29 cellular contexts compared by ENCODE assay signal in genomic region chr6:43625393-43625992, GRCh38. TPM values are rescaled to one million over a fixed set of nuclear protein-coding genes. Genes with fewer than 3 reads are reported as not detected.
A peak's percentile ranks its signal among the peaks of the same experiment; 100 is the strongest.
DNase-seq lines count a peak whose midpoint lies in the region; ATAC-seq and TF ChIP-seq lines count a peak whose summit lies in the region.
"Had no signal": no experiment of that assay in that cellular context is flagged by ENCODE, and none has a peak within 500 bp of the region (broad histone marks: within the 10 kb centered on the region; RNA-seq: fewer than 3 reads in every experiment).

No MANE protein-coding gene starts in this region.

- WGBS in GM23248 (ENCODE audit: low coverage in 1 of 2, low lambda C conversion rate in 2 of 2, missing lambda C conversion rate in 2 of 2), 2 experiments, result 95 to 97% methylated on average over 16 of the region's 16 CpGs

- ATAC-seq in HG03469 (IDR thresholded peaks at IDR 0.05; ENCODE audit: unreplicated experiment) (no peak), HG02610 (IDR thresholded peaks at IDR 0.05; ENCODE audit: unreplicated experiment) (no peak)

- H3K27ac Mint-ChIP-seq in activated CD4-positive, alpha-beta memory T cell treated with anti-CD3 and anti-CD28 coated beads for 36 hours, result peak overlapping the region; percentile 80
- no peak overlapping the region for H3K27ac Mint-ChIP-seq in activated CD4-positive, alpha-beta memory T cell treated with anti-CD3 and anti-CD28 coated beads, Interleukin-2, amount 10 ng/mL, durations not matched to agents 7 days and 5 days
- H3K27ac Mint-ChIP-seq in chondrocyte (ENCODE audit: unreplicated experiment) (peak overlapping the region; percentile 100), osteocyte (ENCODE audit: unreplicated experiment) (peak overlapping the region; percentile 96)
- H3K27ac Mint-ChIP-seq: activated naive CD4-positive, alpha-beta T cell treated with anti-CD3 and anti-CD28 coated beads for 36 hours had no signal

- no peaks in the 10 kb centered on the region for H4K20me1 ChIP-seq in GM23248 (ENCODE audit: insufficient read depth)

- H3K9me3 ChIP-seq in GM23248 (ENCODE audit: low read depth), result no peaks in the 10 kb centered on the region
- H3K9me3 ChIP-seq: colonic mucosa, esophagus squamous epithelium, prostate gland, sigmoid colon, SJCRH30, thyroid gland had no signal

- no peaks in the 10 kb centered on the region for H3K27me3 Mint-ChIP-seq in activated CD4-positive, alpha-beta memory T cell treated with anti-CD3 and anti-CD28 coated beads for 36 hours
- H3K27me3 Mint-ChIP-seq in activated CD4-positive, alpha-beta memory T cell treated with anti-CD3 and anti-CD28 coated beads, Interleukin-2, amount 10 ng/mL, durations not matched to agents 7 days and 5 days, result no peaks in the 10 kb centered on the region
- H3K27me3 Mint-ChIP-seq in chondrocyte (ENCODE audit: low read depth), result no peaks in the 10 kb centered on the region
- no peaks in the 10 kb centered on the region for H3K27me3 Mint-ChIP-seq in osteocyte (ENCODE audit: unreplicated experiment)

- POLR2A ChIA-PET in activated CD4-positive, alpha-beta memory T cell treated with anti-CD3 and anti-CD28 coated beads for 36 hours (lab: Charles Lee), result no interaction called here
- POLR2A ChIA-PET in activated CD4-positive, alpha-beta memory T cell treated with anti-CD3 and anti-CD28 coated beads, Interleukin-2, amount 10 ng/mL, durations not matched to agents 7 days and 5 days (lab: Charles Lee), result no interaction called here

- H3K4me1 Mint-ChIP-seq in activated CD4-positive, alpha-beta memory T cell treated with anti-CD3 and anti-CD28 coated beads for 36 hours (ENCODE audit: low read depth), result peaks cover 27% of the 10 kb centered on the region
- H3K4me1 Mint-ChIP-seq in activated CD4-positive, alpha-beta memory T cell treated with anti-CD3 and anti-CD28 coated beads, Interleukin-2, amount 10 ng/mL, durations not matched to agents 7 days and 5 days, result peaks cover 38% of the 10 kb centered on the region
- H3K4me1 Mint-ChIP-seq in chondrocyte (ENCODE audit: low read depth) (peaks cover 44% of the 10 kb centered on the region), osteocyte (ENCODE audit: unreplicated experiment) (peaks cover 31% of the 10 kb centered on the region)

- peaks cover 53% of the 10 kb centered on the region for H3K36me3 Mint-ChIP-seq in activated CD4-positive, alpha-beta memory T cell treated with anti-CD3 and anti-CD28 coated beads for 36 hours
- peaks cover 74% of the 10 kb centered on the region for H3K36me3 Mint-ChIP-seq in activated CD4-positive, alpha-beta memory T cell treated with anti-CD3 and anti-CD28 coated beads, Interleukin-2, amount 10 ng/mL, durations not matched to agents 7 days and 5 days (ENCODE audit: low read depth)
- H3K36me3 Mint-ChIP-seq in chondrocyte (ENCODE audit: low read depth) (peaks cover 38% of the 10 kb centered on the region), osteocyte (ENCODE audit: unreplicated experiment) (peaks cover 37% of the 10 kb centered on the region)

- no peaks in the 10 kb centered on the region for H3K9me2 ChIP-seq in GM23248 (ENCODE audit: insufficient read depth)

- peak overlapping the region; percentile 98; the same call in 1 of the 2 replicates for H3K9ac ChIP-seq in GM23248

- H3K9me3 Mint-ChIP-seq in activated CD4-positive, alpha-beta memory T cell treated with anti-CD3 and anti-CD28 coated beads for 36 hours, result no peaks in the 10 kb centered on the region
- H3K9me3 Mint-ChIP-seq in activated CD4-positive, alpha-beta memory T cell treated with anti-CD3 and anti-CD28 coated beads, Interleukin-2, amount 10 ng/mL, durations not matched to agents 7 days and 5 days, result no peaks in the 10 kb centered on the region
- H3K9me3 Mint-ChIP-seq in chondrocyte (ENCODE audit: low read depth), result no peaks in the 10 kb centered on the region
- no peaks in the 10 kb centered on the region for H3K9me3 Mint-ChIP-seq in osteocyte (ENCODE audit: unreplicated experiment)
- H3K9me3 Mint-ChIP-seq: activated naive CD4-positive, alpha-beta T cell treated with anti-CD3 and anti-CD28 coated beads for 36 hours had no signal

- H3K4me3 ChIP-seq in GM23248, result no peak overlapping the region
- H3K4me3 ChIP-seq: colonic mucosa, esophagus squamous epithelium, prostate gland, sigmoid colon, SJCRH30, thyroid gland had no signal

- no peaks in the 10 kb centered on the region for H3K27me3 ChIP-seq in GM23248 (replicated peaks; ENCODE audit: insufficient read depth)
- H3K27me3 ChIP-seq: colonic mucosa, esophagus squamous epithelium, sigmoid colon, SJCRH30, thyroid gland had no signal

- no peak for DNase-seq in activated CD4-positive, alpha-beta memory T cell treated with anti-CD3 and anti-CD28 coated beads for 36 hours
- no peak for DNase-seq in activated CD4-positive, alpha-beta memory T cell treated with anti-CD3 and anti-CD28 coated beads, Interleukin-2, amount 10 ng/mL, durations not matched to agents 7 days and 5 days
- no peak for DNase-seq in GM23248
- no peak for DNase-seq in chondrocyte (ENCODE audit: low spot score)
- no peak for DNase-seq in osteocyte (ENCODE audit: extremely low spot score, unreplicated experiment)
- DNase-seq in DMS153 treated with DMSO at 0.1 percent for 48 hours (lab: John Stamatoyannopoulos, UW; ENCODE audit: unreplicated experiment), result no peak
- DNase-seq: activated CD4-positive, alpha-beta T cell treated with anti-CD3 and anti-CD28 coated beads for 1 hour; activated CD8-positive, alpha-beta memory T cell treated with anti-CD3 and anti-CD28 coated beads for 24 hours; activated naive CD4-positive, alpha-beta T cell treated with anti-CD3 and anti-CD28 coated beads for 36 hours; activated T-cell treated with anti-CD3 and anti-CD28 coated beads, Interleukin-2, amount 50 U/mL, for 1 hour; amniotic stem cell; colonic mucosa; DMS153; esophagus squamous epithelium; foreskin melanocyte; KBM-7; MM.1S; NCI-H2029 treated with DMSO at 0.1 percent for 48 hours; NCI-H2227 treated with DMSO at 0.1 percent for 48 hours; NCI-H526 treated with DMSO at 0.1 percent for 48 hours; sigmoid colon; SJCRH30; stimulated activated CD4-positive, alpha-beta T cell treated with anti-CD3 and anti-CD28 coated beads, Interleukin-15, amount 100 ng/mL, for 24 hours; stimulated activated naive CD4-positive, alpha-beta T cell treated with Interleukin-2 at 50 U/mL for 16 hours; thyroid gland had no signal

- peaks cover 70% of the 10 kb centered on the region for H3K79me2 ChIP-seq in GM23248 (ENCODE audit: insufficient read depth)

- TF ChIP-seq CTCF in chondrocyte (IDR thresholded peaks at IDR 0.05) (no peak), osteocyte (IDR thresholded peaks at IDR 0.05) (no peak)

- H3K36me3 ChIP-seq in GM23248 (ENCODE audit: low read depth), result peaks cover 49% of the 10 kb centered on the region

- no peak overlapping the region for H3K27ac ChIP-seq in GM23248
- H3K27ac ChIP-seq: colonic mucosa, prostate gland, sigmoid colon, SJCRH30 had no signal

- H2AFZ ChIP-seq in GM23248, result no peak overlapping the region

- in situ Hi-C loops in GM23248 (cut with MboI), result no loop called here

- intact Hi-C loops in activated CD4-positive, alpha-beta memory T cell treated with anti-CD3 and anti-CD28 coated beads for 36 hours (cut with micrococcal nuclease), result no loop called here

- H3F3A ChIP-seq in GM23248 (ENCODE audit: insufficient read depth), result peaks cover 10% of the 10 kb centered on the region

- no peak overlapping the region for H3K4me3 Mint-ChIP-seq in activated CD4-positive, alpha-beta memory T cell treated with anti-CD3 and anti-CD28 coated beads for 36 hours
- H3K4me3 Mint-ChIP-seq in activated CD4-positive, alpha-beta memory T cell treated with anti-CD3 and anti-CD28 coated beads, Interleukin-2, amount 10 ng/mL, durations not matched to agents 7 days and 5 days, result no peak overlapping the region
- no peak overlapping the region for H3K4me3 Mint-ChIP-seq in chondrocyte (ENCODE audit: unreplicated experiment)
- H3K4me3 Mint-ChIP-seq in osteocyte (ENCODE audit: unreplicated experiment), result no peak overlapping the region
- H3K4me3 Mint-ChIP-seq: activated naive CD4-positive, alpha-beta T cell treated with anti-CD3 and anti-CD28 coated beads for 36 hours had no signal

- CTCF ChIA-PET in activated CD4-positive, alpha-beta memory T cell treated with anti-CD3 and anti-CD28 coated beads for 36 hours (lab: Charles Lee), result interaction anchor here (1.4 kb wide), 1 partner anchor 42 kb away, joined by 3 read pairs; no protein-coding TSS in a partner anchor
- CTCF ChIA-PET in activated CD4-positive, alpha-beta memory T cell treated with anti-CD3 and anti-CD28 coated beads, Interleukin-2, amount 10 ng/mL, durations not matched to agents 7 days and 5 days (lab: Charles Lee), result no interaction called here

- H3K4me2 ChIP-seq in GM23248 (ENCODE audit: unreplicated experiment), result peak overlapping the region; percentile 4

- peaks cover 20% of the 10 kb centered on the region for H3K4me1 ChIP-seq in GM23248 (ENCODE audit: insufficient read depth)
- H3K4me1 ChIP-seq: colonic mucosa had no signal

RNA-seq across cellular contexts. Expression of gene GTPBP2, which starts 3.6 kb away (rescaled TPM):
- 10 to 100 TPM; 72.6 to 72.8 TPM for total RNA-seq in activated CD4-positive, alpha-beta memory T cell treated with anti-CD3 and anti-CD28 coated beads for 36 hours
- 100 to 1,000 TPM; 107 to 112 TPM for total RNA-seq in activated CD4-positive, alpha-beta memory T cell treated with anti-CD3 and anti-CD28 coated beads, Interleukin-2, amount 10 ng/mL, durations not matched to agents 7 days and 5 days
- total RNA-seq in GM23248 (2014; rRNA removed; shearing (Covaris generic)), result 80.7 and 88.3 TPM in 2 replicates
- 15.5 and 15.9 TPM in 2 replicates for polyA plus RNA-seq in GM23248 (2016; fragmentation: Nextera tagmentation; extraction: Ambion mirVana)
- total RNA-seq in chondrocyte (49.5 to 131 TPM (median 126 TPM) in 3 replicates), osteocyte (84.9 and 86.4 TPM in 2 replicates)

RNA-seq across cellular contexts. Expression of gene MAD2L1BP, which starts 10.1 kb away (rescaled TPM):
- total RNA-seq in activated CD4-positive, alpha-beta memory T cell treated with anti-CD3 and anti-CD28 coated beads for 36 hours, result 10 to 100 TPM; 29.1 to 31.6 TPM
- 10 to 100 TPM; 40.4 to 41.8 TPM for total RNA-seq in activated CD4-positive, alpha-beta memory T cell treated with anti-CD3 and anti-CD28 coated beads, Interleukin-2, amount 10 ng/mL, durations not matched to agents 7 days and 5 days
- total RNA-seq in GM23248 (2014; rRNA removed; shearing (Covaris generic)), result 33.1 and 33.9 TPM in 2 replicates
- 32.9 and 34.2 TPM in 2 replicates for polyA plus RNA-seq in GM23248 (2016; fragmentation: Nextera tagmentation; extraction: Ambion mirVana)
- total RNA-seq in chondrocyte, result 14.3 to 24.9 TPM (median 22.8 TPM) in 3 replicates
- total RNA-seq in osteocyte, result 24.2 and 27.5 TPM in 2 replicates

RNA-seq across cellular contexts. Expression of gene RSPH9, which starts 19.3 kb away (rescaled TPM):
- total RNA-seq in activated CD4-positive, alpha-beta memory T cell treated with anti-CD3 and anti-CD28 coated beads for 36 hours, result not detected
- total RNA-seq in activated CD4-positive, alpha-beta memory T cell treated with anti-CD3 and anti-CD28 coated beads, Interleukin-2, amount 10 ng/mL, durations not matched to agents 7 days and 5 days, result not detected
- 0.11 TPM in 1 of 2 replicates, not detected in the other for total RNA-seq in GM23248 (2014; rRNA removed; shearing (Covaris generic))
- polyA plus RNA-seq in GM23248 (2016; fragmentation: Nextera tagmentation; extraction: Ambion mirVana), result 1.2 and 1.3 TPM in 2 replicates
- total RNA-seq in chondrocyte (0.22 to 0.38 TPM (median 0.22 TPM) in 3 replicates), osteocyte (0.16 and 0.26 TPM in 2 replicates)
- total RNA-seq: activated naive CD4-positive, alpha-beta T cell treated with anti-CD3 and anti-CD28 coated beads for 36 hours; colonic mucosa; SJCRH30; T-helper 1 cell treated with Interleukin-12 subunit alpha and Interleukin-12 subunit beta and Interleukin-4 antibody, amounts not matched to agents 30 ng/mL and 1 ng/mL, for 36 hours had no signal

RNA-seq across cellular contexts. Expression of gene POLH, which starts 49.5 kb away (rescaled TPM):
- total RNA-seq in activated CD4-positive, alpha-beta memory T cell treated with anti-CD3 and anti-CD28 coated beads for 36 hours, result 10 to 100 TPM; 52.1 to 52.5 TPM
- 10 to 100 TPM; 74.6 to 75.5 TPM for total RNA-seq in activated CD4-positive, alpha-beta memory T cell treated with anti-CD3 and anti-CD28 coated beads, Interleukin-2, amount 10 ng/mL, durations not matched to agents 7 days and 5 days
- total RNA-seq in GM23248 (2014; rRNA removed; shearing (Covaris generic)), result 27.6 and 28.6 TPM in 2 replicates
- polyA plus RNA-seq in GM23248 (2016; fragmentation: Nextera tagmentation; extraction: Ambion mirVana), result 23.0 and 25.3 TPM in 2 replicates
- total RNA-seq in chondrocyte (21.2 to 28.4 TPM (median 25.8 TPM) in 3 replicates), osteocyte (27.7 and 28.2 TPM in 2 replicates)

RNA-seq across cellular contexts. Expression of gene XPO5, which starts 49.7 kb away (rescaled TPM):
- total RNA-seq in activated CD4-positive, alpha-beta memory T cell treated with anti-CD3 and anti-CD28 coated beads for 36 hours, result 10 to 100 TPM; 83.7 to 97.9 TPM
- 10 to 100 TPM; 62.5 to 78.5 TPM for total RNA-seq in activated CD4-positive, alpha-beta memory T cell treated with anti-CD3 and anti-CD28 coated beads, Interleukin-2, amount 10 ng/mL, durations not matched to agents 7 days and 5 days
- total RNA-seq in GM23248 (2014; rRNA removed; shearing (Covaris generic)), result 27.6 and 29.5 TPM in 2 replicates
- polyA plus RNA-seq in GM23248 (2016; fragmentation: Nextera tagmentation; extraction: Ambion mirVana), result 17.9 and 18.8 TPM in 2 replicates
- total RNA-seq in chondrocyte, result 32.4 to 42.7 TPM (median 38.7 TPM) in 3 replicates
- total RNA-seq in osteocyte, result 35.0 and 38.7 TPM in 2 replicates
